In genomic region chr11:96342131-96342970, GRCh38 we compare ENCODE assay signal across 8 cellular contexts. TPM values are rescaled to one million over a fixed set of nuclear protein-coding genes. Genes with fewer than 3 reads are reported as not detected.
DNase-seq lines count a peak whose midpoint lies in the region; ATAC-seq and TF ChIP-seq lines count a peak whose summit lies in the region.

No MANE protein-coding gene starts in this region.

- intact Hi-C loops in mammary epithelial cell (cut with micrococcal nuclease) = loop anchor here (1.0 to 2.0 kb wide), 3 partner anchors 35 to 420 kb away; no protein-coding TSS in a partner anchor
- intact Hi-C loops in right lobe of liver (cut with DNase I) = no loop called here
- intact Hi-C loops in thyroid gland (cut with DNase I) = loop anchor here (5.0 to 10.0 kb wide), 2 partner anchors 285 to 348 kb away; no protein-coding TSS in a partner anchor

- ATAC-seq in right lobe of liver (peak in 2 of 4 donors; percentile 2 to 3), HG03442 (IDR thresholded peaks at IDR 0.05; ENCODE audit: unreplicated experiment) (no peak)
- ATAC-seq in activated CD4-positive, CD25-positive, alpha-beta regulatory T cell treated with anti-CD3 and anti-CD28 coated beads, Interleukin-2, amount 50 U/mL, for 24 hours = no peak

- H3K9me3 ChIP-seq in mammary epithelial cell (replicated peaks; ENCODE audit: insufficient read depth, low read length) = no peaks in the 10 kb centered on the region
- H3K9me3 ChIP-seq in right lobe of liver = no peaks in the 10 kb centered on the region
- no peaks in the 10 kb centered on the region for H3K9me3 ChIP-seq in thyroid gland

- in situ Hi-C loops in mammary epithelial cell (cut with MboI; ENCODE audit: low sequenced_read_pairs in 2 of 2) = loop anchor here (5.0 to 10.0 kb wide), 4 partner anchors 65 to 288 kb away; no protein-coding TSS in a partner anchor

- H3K4me1 ChIP-seq in mammary epithelial cell (ENCODE audit: insufficient read depth, low read length) (peaks cover 44% of the 10 kb centered on the region), right lobe of liver (no peaks in the 10 kb centered on the region), thyroid gland (peaks cover 31 to 45% of the 10 kb centered on the region in 2 donors)

- POLR2A ChIA-PET in BJ (lab: Charles Lee) = interaction anchor here (0.5 to 0.7 kb wide), 4 partner anchors 35 to 1554 kb away, joined by 4 to 6 read pairs (median 4); no protein-coding TSS in a partner anchor

- DNase-seq in BJ (ENCODE audit: low read depth) (no peak), LNCaP clone FGC (ENCODE audit: low read depth) (no peak), mammary epithelial cell (no peak), right lobe of liver (no peak), thyroid gland (no peak), D341Med (ENCODE audit: low spot score) (no peak)

- TF ChIP-seq CTCF in BJ (IDR thresholded peaks at IDR 0.05; ENCODE audit: insufficient read depth, low read depth, low read length) (no peak), LNCaP clone FGC (IDR thresholded peaks at IDR 0.05; ENCODE audit: control insufficient read depth, extremely low read depth, insufficient read depth) (no peak), mammary epithelial cell (conservative IDR thresholded peaks at IDR 0.05 in 1 of 2, IDR thresholded peaks at IDR 0.05 in 1 of 2; ENCODE audit: extremely low read depth in 1 of 2, insufficient read depth in 1 of 2, low read depth in 1 of 2, low read length in 2 of 2) (no peak), right lobe of liver (IDR thresholded peaks at IDR 0.05) (no peak), thyroid gland (IDR thresholded peaks at IDR 0.05) (no peak)

- no peaks in the 10 kb centered on the region for H4K20me1 ChIP-seq in mammary epithelial cell (ENCODE audit: insufficient read depth, low read length)

- WGBS in mammary epithelial cell (ENCODE audit: low coverage, missing lambda C conversion rate) = 1% methylated on average over 11 of the region's 12 CpGs
- WGBS in right lobe of liver (ENCODE audit: insufficient coverage, low coverage, low lambda C conversion rate, missing lambda C conversion rate) = 3% methylated on average over 12 of the region's 12 CpGs
- WGBS in thyroid gland, 2 donors = 1 to 2% methylated on average over 12 of the region's 12 CpGs

- no peaks in the 10 kb centered on the region for H3K36me3 ChIP-seq in BJ (ENCODE audit: control insufficient read depth, insufficient read depth, low read length)
- H3K36me3 ChIP-seq in mammary epithelial cell (ENCODE audit: insufficient read depth, low read length) = no peaks in the 10 kb centered on the region
- H3K36me3 ChIP-seq in right lobe of liver = no peaks in the 10 kb centered on the region
- no peaks in the 10 kb centered on the region for H3K36me3 ChIP-seq in thyroid gland

- peaks cover 55% of the 10 kb centered on the region for H3K79me2 ChIP-seq in mammary epithelial cell (ENCODE audit: insufficient read depth, low read length)

- dilution Hi-C loops in mammary epithelial cell (cut with HindIII; ENCODE audit: low sequenced_read_pairs) = no loop called here

- H3K27me3 ChIP-seq in BJ (ENCODE audit: control insufficient read depth, insufficient read depth, low read length) = no peaks in the 10 kb centered on the region
- no peaks in the 10 kb centered on the region for H3K27me3 ChIP-seq in mammary epithelial cell (ENCODE audit: insufficient read depth, low read length)
- no peaks in the 10 kb centered on the region for H3K27me3 ChIP-seq in right lobe of liver
- H3K27me3 ChIP-seq in thyroid gland = no peaks in the 10 kb centered on the region

- TSS peak; percentile 72 for BruUV-seq in mammary epithelial cell (replicated peaks; lab: Mats Ljungman, UMichigan)

- peak overlapping the region; percentile 91 for H3K9ac ChIP-seq in mammary epithelial cell (ENCODE audit: insufficient read depth, low read length)

- H2AFZ ChIP-seq in mammary epithelial cell (ENCODE audit: low read depth, low read length) = peak overlapping the region; percentile 76

- H3K4me3 ChIP-seq in BJ (ENCODE audit: low read depth, low read length) = peak overlapping the region; percentile 74
- peak overlapping the region; percentile 58 for H3K4me3 ChIP-seq in LNCaP clone FGC (ENCODE audit: low read depth, low read length)
- peak overlapping the region; percentile 58 to 79 (median 77) for H3K4me3 ChIP-seq in mammary epithelial cell (replicated peaks in 1 of 3; ENCODE audit: insufficient read depth in 1 of 3, low read depth in 2 of 3, low read length in 3 of 3)
- peak overlapping the region; percentile 51 to 60 (median 59) for H3K4me3 ChIP-seq in right lobe of liver
- peak overlapping the region; percentile 52 to 94 (median 58) for H3K4me3 ChIP-seq in thyroid gland (replicated peaks in 1 of 3)

- TF ChIP-seq POLR2A in right lobe of liver (IDR thresholded peaks at IDR 0.05) (no peak), thyroid gland (IDR thresholded peaks at IDR 0.05) (no peak)

- CTCF ChIA-PET in BJ (lab: Yijun Ruan, JAX) = interaction anchor here (0.5 to 4.5 kb wide), 89 partner anchors 8 to 518 kb away, joined by 3 to 46 read pairs (median 4); partner anchors contain the start of genes CCDC82 and JRKL
- CTCF ChIA-PET in mammary epithelial cell (lab: Charles Lee; ENCODE audit: low non-redundant PET) = interaction anchor here (0.6 to 1.3 kb wide), 23 partner anchors 36 to 616 kb away, joined by 3 to 30 read pairs (median 7); no protein-coding TSS in a partner anchor

- peak overlapping the region; percentile 91 for H3K4me2 ChIP-seq in mammary epithelial cell (ENCODE audit: insufficient read depth, low read depth, low read length)

- H3K27ac ChIP-seq in mammary epithelial cell (ENCODE audit: insufficient read depth, low read depth, low read length) (peak overlapping the region; percentile 79), right lobe of liver (peak overlapping the region; percentile 18 to 66 (median 60)), thyroid gland (peak overlapping the region; percentile 83 to 90 (median 86))

RNA-seq across cellular contexts. Expression of gene MAML2, which starts 0.6 kb away (rescaled TPM):
- polyA plus RNA-seq in BJ (2011; rRNA removed) (20.5 and 22.0 TPM in 2 replicates), mammary epithelial cell (7.5 TPM)
- 32.1 and 44.8 TPM in 2 replicates for polyA minus RNA-seq in BJ (2011; rRNA and poly(A)+ RNA removed)
- total RNA-seq in mammary epithelial cell (10 to 100 TPM in 1 of 2 donors, 1 to 10 TPM in 1; 9.5 to 14.2 TPM), right lobe of liver (1 to 10 TPM in 5 of 6 experiments, under 1 TPM in 1; 0.92 to 2.3 (median 1.9) TPM), thyroid gland (10 to 100 TPM; 19.0 to 36.4 (median 31.4) TPM)
- 15.6 TPM for polyA minus RNA-seq in mammary epithelial cell

RNA-seq across cellular contexts. Expression of gene CCDC82, which starts 47.4 kb away (rescaled TPM):
- polyA plus RNA-seq in BJ (2011; rRNA removed) (4.6 and 10.6 TPM in 2 replicates), mammary epithelial cell (4.7 TPM)
- polyA minus RNA-seq in BJ (2011; rRNA and poly(A)+ RNA removed) = 3.3 and 4.5 TPM in 2 replicates
- total RNA-seq in mammary epithelial cell (10 to 100 TPM; 14.3 to 17.9 TPM), right lobe of liver (10 to 100 TPM in 3 of 6 experiments, 1 to 10 TPM in 3; 8.2 to 12.0 (median 9.6) TPM), thyroid gland (10 to 100 TPM; 24.8 to 44.9 (median 28.8) TPM)
- 3.5 TPM for polyA minus RNA-seq in mammary epithelial cell

RNA-seq across cellular contexts. Expression of gene JRKL, which starts 47.5 kb away (rescaled TPM):
- polyA plus RNA-seq in BJ (2011; rRNA removed) (2.9 and 6.8 TPM in 2 replicates), mammary epithelial cell (3.0 TPM)
- polyA minus RNA-seq in BJ (2011; rRNA and poly(A)+ RNA removed) = 1.6 and 2.7 TPM in 2 replicates
- total RNA-seq in mammary epithelial cell (1 to 10 TPM; 7.2 to 9.6 TPM), right lobe of liver (1 to 10 TPM in 5 of 6 experiments, under 1 TPM in 1; 0.86 to 2.7 (median 1.6) TPM), thyroid gland (10 to 100 TPM in 2 of 4 donors, 1 to 10 TPM in 2; 9.4 to 11.6 (median 10.4) TPM)
- polyA minus RNA-seq in mammary epithelial cell = 4.7 TPM

Comparison
In these comparisons a context has a peak if more than half of its experiments do, and no peak if none do; other contexts are left out.
1. intact Hi-C loops: an anchor here in mammary epithelial cell (1.0 to 2.0 kb wide) and thyroid gland (5.0 to 10.0 kb wide); none called in right lobe of liver.